24 cellular contexts compared by ENCODE assay signal in genomic region chr15:35595656-35596055, GRCh38.
"Had no signal": no experiment of that assay in that cellular context is flagged by ENCODE, and none has a peak within 500 bp of the region (broad histone marks: within the 10 kb centered on the region; RNA-seq: fewer than 3 reads in every experiment).

No MANE protein-coding gene starts in this region.

- H3K4me3 ChIP-seq: PC-9 had no signal

- H3K4me1 Mint-ChIP-seq: activated CD4-positive, alpha-beta T cell treated with anti-CD3 and anti-CD28 coated beads, Interleukin-2, amount 10 ng/mL, durations not matched to agents 7 days and 5 days; activated naive CD4-positive, alpha-beta T cell treated with anti-CD3 and anti-CD28 coated beads, Interleukin-2, amount 10 ng/mL, durations not matched to agents 7 days and 5 days; activated naive CD8-positive, alpha-beta T cell treated with anti-CD3 and anti-CD28 coated beads for 36 hours; T-helper 17 cell had no signal

- H3K27ac ChIP-seq: PC-9 had no signal

- H3K27me3 Mint-ChIP-seq: activated naive CD4-positive, alpha-beta T cell treated with anti-CD3 and anti-CD28 coated beads, Interleukin-2, amount 10 ng/mL, durations not matched to agents 7 days and 5 days had no signal

- H2AFZ ChIP-seq: PC-9 had no signal

- H3K9me3 Mint-ChIP-seq: activated CD4-positive, alpha-beta T cell treated with anti-CD3 and anti-CD28 coated beads, Interleukin-2, amount 10 ng/mL, durations not matched to agents 7 days and 5 days; activated naive CD4-positive, alpha-beta T cell treated with anti-CD3 and anti-CD28 coated beads, Interleukin-2, amount 10 ng/mL, durations not matched to agents 7 days and 5 days had no signal

- H3K4me2 ChIP-seq: PC-9 had no signal

- H3K4me3 Mint-ChIP-seq: activated CD4-positive, alpha-beta memory T cell treated with anti-CD3 and anti-CD28 coated beads for 36 hours; activated CD4-positive, alpha-beta T cell treated with anti-CD3 and anti-CD28 coated beads, Interleukin-2, amount 10 ng/mL, durations not matched to agents 7 days and 5 days; activated naive CD4-positive, alpha-beta T cell treated with anti-CD3 and anti-CD28 coated beads, Interleukin-2, amount 10 ng/mL, durations not matched to agents 7 days and 5 days; activated naive CD8-positive, alpha-beta T cell treated with anti-CD3 and anti-CD28 coated beads for 36 hours; activated T-cell treated with anti-CD3 and anti-CD28 coated beads, Interleukin-2, amount 50 U/mL, for 72 hours; T-helper 17 cell had no signal

- ATAC-seq: activated T-cell treated with anti-CD3 and anti-CD28 coated beads, Interleukin-2, amount 50 U/mL, for 72 hours; T-helper 17 cell had no signal

- H3K36me3 Mint-ChIP-seq: activated naive CD4-positive, alpha-beta T cell treated with anti-CD3 and anti-CD28 coated beads, Interleukin-2, amount 10 ng/mL, durations not matched to agents 7 days and 5 days had no signal

- DNase-seq: activated CD4-positive, alpha-beta memory T cell treated with anti-CD3 and anti-CD28 coated beads for 36 hours; activated CD4-positive, alpha-beta T cell treated with anti-CD3 and anti-CD28 coated beads, Interleukin-2, amount 10 ng/mL, durations not matched to agents 7 days and 5 days; activated CD4-positive, CD25-positive, alpha-beta regulatory T cell; activated gamma-delta T cell treated with Interleukin-2 at 50 U/mL for 16 hours; activated naive CD4-positive, alpha-beta T cell treated with anti-CD3 and anti-CD28 coated beads, Interleukin-2, amount 10 ng/mL, durations not matched to agents 7 days and 5 days; activated naive CD8-positive, alpha-beta T cell treated with anti-CD3 and anti-CD28 coated beads for 36 hours; activated T-cell treated with anti-CD3 and anti-CD28 coated beads, Interleukin-2, amount 50 U/mL, for 72 hours; anterior cingulate cortex; Kasumi-1; KBM-7; NCI-H1092 treated with DMSO at 0.1 percent for 48 hours; NCI-H1417 treated with DMSO at 0.1 percent for 48 hours; NCI-H1694; NCI-H2029; NCI-H2107; NCI-H2171 treated with DMSO at 0.1 percent for 48 hours; NCI-H226; NCI-H526 treated with DMSO at 0.1 percent for 48 hours; NCI-H82; PC-9; SHP77 treated with DMSO at 0.1 percent for 48 hours; T-helper 17 cell; T-helper 9 cell had no signal

- H3K27ac Mint-ChIP-seq: activated CD4-positive, alpha-beta memory T cell treated with anti-CD3 and anti-CD28 coated beads for 36 hours; activated CD4-positive, alpha-beta T cell treated with anti-CD3 and anti-CD28 coated beads, Interleukin-2, amount 10 ng/mL, durations not matched to agents 7 days and 5 days; activated naive CD4-positive, alpha-beta T cell treated with anti-CD3 and anti-CD28 coated beads, Interleukin-2, amount 10 ng/mL, durations not matched to agents 7 days and 5 days; activated naive CD8-positive, alpha-beta T cell treated with anti-CD3 and anti-CD28 coated beads for 36 hours; activated T-cell treated with anti-CD3 and anti-CD28 coated beads, Interleukin-2, amount 50 U/mL, for 72 hours; activated T-helper 2 cell treated with anti-CD3 and anti-CD28 coated beads, Interferon-gamma antibody, Interleukin-2, Interleukin-4, amounts not matched to agents 10 μg/mL and 5 μg/mL and 100 μg/mL, durations not matched to agents 14 hours and 24 hours and 36 hours; T-helper 17 cell had no signal
